In genomic region chr15:50425219-50425618, GRCh38 we compare ENCODE assay signal across 8 cellular contexts. TPM values are rescaled to one million over a fixed set of nuclear protein-coding genes. Genes with fewer than 3 reads are reported as not detected.
DNase-seq lines count a peak whose midpoint lies in the region; ATAC-seq, FAIRE-seq and TF ChIP-seq lines count a peak whose summit lies in the region.

No MANE protein-coding gene starts in this region.

- H3K27me3 ChIP-seq in BE2C = no peaks in the 10 kb centered on the region
- H3K27me3 ChIP-seq in Karpas-422 (ENCODE audit: low read length) = no peaks in the 10 kb centered on the region

- no peaks in the 10 kb centered on the region for H3K4me1 ChIP-seq in BE2C
- peaks cover 23% of the 10 kb centered on the region for H3K4me1 ChIP-seq in Karpas-422 (ENCODE audit: low read length)

- peaks cover 35% of the 10 kb centered on the region for H3K4me1 Mint-ChIP-seq in dendritic cell treated with granulocyte-macrophage colony-stimulating factor and Interleukin-4, amounts not matched to agents 40 ng/mL and 50 ng/mL, for 4 days (ENCODE audit: low read depth)
- peaks cover 18 to 58% (median 48%) of the 10 kb centered on the region in 4 donors for H3K4me1 Mint-ChIP-seq in naive thymus-derived CD8-positive, alpha-beta T cell

- ATAC-seq in naive thymus-derived CD8-positive, alpha-beta T cell = no peak

- intact Hi-C loops in dendritic cell treated with granulocyte-macrophage colony-stimulating factor and Interleukin-4, amounts not matched to agents 40 ng/mL and 50 ng/mL, for 4 days (cut with micrococcal nuclease) = no loop called here

- peak overlapping the region; percentile 79 for H3K9ac ChIP-seq in Karpas-422 (ENCODE audit: low read length)

- H2AFZ ChIP-seq in Karpas-422 (ENCODE audit: low read length) = no peak overlapping the region

- H3K9me3 ChIP-seq in BE2C = no peaks in the 10 kb centered on the region
- no peaks in the 10 kb centered on the region for H3K9me3 ChIP-seq in Karpas-422 (ENCODE audit: low read length)

- H3K36me3 ChIP-seq in BE2C = no peaks in the 10 kb centered on the region; the same call in 1 of the 2 replicates
- H3K36me3 ChIP-seq in Karpas-422 (ENCODE audit: insufficient read depth, low read length) = no peaks in the 10 kb centered on the region

- FAIRE-seq in D721Med (lab: Jason Lieb, UNC) (no peak), GM19239 (lab: Jason Lieb, UNC) (no peak)

- POLR2A ChIA-PET in naive thymus-derived CD8-positive, alpha-beta T cell (lab: Charles Lee) = interaction anchor here (1.5 to 4.2 kb wide), 2 partner anchors 69 to 77 kb away, joined by 8 to 97 read pairs; partner anchors contain the start of gene GABPB1

- H3K79me2 ChIP-seq in Karpas-422 (ENCODE audit: low read length) = peaks cover 59% of the 10 kb centered on the region

- H3K27ac Mint-ChIP-seq in dendritic cell treated with granulocyte-macrophage colony-stimulating factor and Interleukin-4, amounts not matched to agents 40 ng/mL and 50 ng/mL, for 4 days = peak overlapping the region; percentile 96
- H3K27ac Mint-ChIP-seq in naive thymus-derived CD8-positive, alpha-beta T cell = peak overlapping the region; percentile 92 to 99 (median 97)

- H3K4me3 ChIP-seq in BE2C (ENCODE audit: low read depth, low read length) = peak overlapping the region; percentile 87
- peak overlapping the region; percentile 81 for H3K4me3 ChIP-seq in Karpas-422 (ENCODE audit: low read length)

- peaks cover 34% of the 10 kb centered on the region for H3K36me3 Mint-ChIP-seq in dendritic cell treated with granulocyte-macrophage colony-stimulating factor and Interleukin-4, amounts not matched to agents 40 ng/mL and 50 ng/mL, for 4 days (ENCODE audit: low read depth)
- peaks cover 0 to 16% (median 0%) of the 10 kb centered on the region in 3 donors for H3K36me3 Mint-ChIP-seq in naive thymus-derived CD8-positive, alpha-beta T cell

- H3K27me3 Mint-ChIP-seq in dendritic cell treated with granulocyte-macrophage colony-stimulating factor and Interleukin-4, amounts not matched to agents 40 ng/mL and 50 ng/mL, for 4 days = no peaks in the 10 kb centered on the region
- no peaks in the 10 kb centered on the region for H3K27me3 Mint-ChIP-seq in naive thymus-derived CD8-positive, alpha-beta T cell

- DNase-seq in BE2C = no peak
- peak; percentile 47 for DNase-seq in Karpas-422
- no peak for DNase-seq in naive thymus-derived CD8-positive, alpha-beta T cell
- no peak for DNase-seq in NCI-H748 treated with DMSO at 0.1 percent for 48 hours (lab: John Stamatoyannopoulos, UW)
- no peak for DNase-seq in D721Med (ENCODE audit: insufficient read length, low spot score)
- no peak for DNase-seq in glomerular visceral epithelial cell (ENCODE audit: extremely low spot score)
- DNase-seq in GM19239 (ENCODE audit: insufficient read length, low spot score) = no peak

- TF ChIP-seq CTCF in BE2C (IDR thresholded peaks at IDR 0.05; ENCODE audit: low read depth, low read length) (no peak), D721Med (IDR thresholded peaks at IDR 0.05; ENCODE audit: insufficient read depth, missing control alignments) (no peak)

- H3K9me3 Mint-ChIP-seq in dendritic cell treated with granulocyte-macrophage colony-stimulating factor and Interleukin-4, amounts not matched to agents 40 ng/mL and 50 ng/mL, for 4 days = no peaks in the 10 kb centered on the region
- H3K9me3 Mint-ChIP-seq in naive thymus-derived CD8-positive, alpha-beta T cell = no peaks in the 10 kb centered on the region

- H3K27ac ChIP-seq in Karpas-422 (ENCODE audit: low read length) = peak overlapping the region; percentile 11; the same call in 1 of the 2 replicates

- H4K20me1 ChIP-seq in Karpas-422 (ENCODE audit: insufficient read depth, low read depth, low read length) = 0 out of 2 replicates have a peak, but pooled peaks cover 4% of the 10 kb centered on the region

- H3K4me2 ChIP-seq in Karpas-422 (ENCODE audit: low read depth, low read length, poor library complexity, severe bottlenecking) = peak overlapping the region; percentile 98

- H3K4me3 Mint-ChIP-seq in dendritic cell treated with granulocyte-macrophage colony-stimulating factor and Interleukin-4, amounts not matched to agents 40 ng/mL and 50 ng/mL, for 4 days = peak overlapping the region; percentile 94
- H3K4me3 Mint-ChIP-seq in naive thymus-derived CD8-positive, alpha-beta T cell = peak overlapping the region; percentile 92 to 100 (median 97)

- no peaks in the 10 kb centered on the region for H3K9me2 ChIP-seq in Karpas-422 (replicated peaks; ENCODE audit: insufficient read depth, low read length)

RNA-seq across cellular contexts. Expression of gene USP8, which starts 1.0 kb away (rescaled TPM):
- polyA plus RNA-seq in BE2C (2012; ENCODE audit: insufficient read depth, insufficient read length, low read depth) = 25.1 TPM
- total RNA-seq in Karpas-422 (2014; rRNA removed; shearing (Covaris generic); ENCODE audit: low replicate concordance) = 28.4 and 62.1 TPM in 2 replicates
- 10 to 100 TPM; 62.1 to 72.0 TPM for total RNA-seq in naive thymus-derived CD8-positive, alpha-beta T cell
- polyA plus RNA-seq in naive thymus-derived CD8-positive, alpha-beta T cell = 10 to 100 TPM; 27.5 to 29.7 (median 28.7) TPM
